8 cellular contexts compared by ENCODE assay signal in the genomic region with DNA sequence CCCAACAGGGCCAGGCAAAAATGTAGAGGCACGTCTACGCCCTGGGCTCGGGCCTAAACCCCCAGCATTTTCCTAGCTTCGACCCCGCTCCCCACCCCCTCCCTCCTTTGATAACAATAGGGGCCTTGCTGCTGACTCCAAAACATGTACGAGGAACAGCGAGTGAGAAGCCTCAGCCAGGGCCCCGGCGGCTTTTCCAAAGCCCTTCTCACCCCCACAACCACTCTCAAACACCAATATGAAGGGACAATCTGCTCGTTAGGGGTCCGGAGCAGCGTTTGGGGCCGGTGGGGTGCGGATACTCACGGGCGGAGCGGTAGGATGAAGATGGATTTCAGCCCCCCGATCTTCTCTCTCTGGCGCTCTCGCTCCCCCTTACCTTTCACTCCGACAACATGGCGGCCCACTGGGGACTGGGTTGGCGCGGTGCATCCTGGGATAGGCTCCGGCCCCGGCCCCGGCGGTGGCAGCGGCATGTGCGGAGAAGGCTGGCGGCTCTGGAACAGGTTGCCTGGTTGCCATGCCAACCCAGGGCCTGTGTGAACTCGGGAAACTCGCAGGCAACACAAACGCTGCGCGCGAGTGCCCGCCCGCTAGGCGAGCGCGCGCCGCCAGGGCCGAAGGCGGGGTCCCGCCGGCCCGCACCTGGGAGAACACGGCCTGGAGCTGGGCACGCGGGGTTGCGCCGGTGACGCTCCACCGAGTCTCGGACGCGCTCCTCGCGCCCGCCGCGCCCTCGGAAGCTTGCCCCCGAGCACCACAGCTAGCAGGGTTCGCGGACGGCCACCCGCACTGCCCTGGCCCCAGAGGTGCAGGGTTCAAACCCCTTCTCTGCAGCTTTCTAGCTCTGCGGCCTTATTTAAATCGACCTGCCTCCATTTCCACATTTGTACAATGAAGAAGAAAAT. TPM values are rescaled to one million over a fixed set of nuclear protein-coding genes. Genes with fewer than 3 reads are reported as not detected.
A peak's percentile ranks its signal among the peaks of the same experiment; 100 is the strongest.
DNase-seq lines count a peak whose midpoint lies in the region; ATAC-seq, FAIRE-seq and TF ChIP-seq lines count a peak whose summit lies in the region.

A gene with protein sequence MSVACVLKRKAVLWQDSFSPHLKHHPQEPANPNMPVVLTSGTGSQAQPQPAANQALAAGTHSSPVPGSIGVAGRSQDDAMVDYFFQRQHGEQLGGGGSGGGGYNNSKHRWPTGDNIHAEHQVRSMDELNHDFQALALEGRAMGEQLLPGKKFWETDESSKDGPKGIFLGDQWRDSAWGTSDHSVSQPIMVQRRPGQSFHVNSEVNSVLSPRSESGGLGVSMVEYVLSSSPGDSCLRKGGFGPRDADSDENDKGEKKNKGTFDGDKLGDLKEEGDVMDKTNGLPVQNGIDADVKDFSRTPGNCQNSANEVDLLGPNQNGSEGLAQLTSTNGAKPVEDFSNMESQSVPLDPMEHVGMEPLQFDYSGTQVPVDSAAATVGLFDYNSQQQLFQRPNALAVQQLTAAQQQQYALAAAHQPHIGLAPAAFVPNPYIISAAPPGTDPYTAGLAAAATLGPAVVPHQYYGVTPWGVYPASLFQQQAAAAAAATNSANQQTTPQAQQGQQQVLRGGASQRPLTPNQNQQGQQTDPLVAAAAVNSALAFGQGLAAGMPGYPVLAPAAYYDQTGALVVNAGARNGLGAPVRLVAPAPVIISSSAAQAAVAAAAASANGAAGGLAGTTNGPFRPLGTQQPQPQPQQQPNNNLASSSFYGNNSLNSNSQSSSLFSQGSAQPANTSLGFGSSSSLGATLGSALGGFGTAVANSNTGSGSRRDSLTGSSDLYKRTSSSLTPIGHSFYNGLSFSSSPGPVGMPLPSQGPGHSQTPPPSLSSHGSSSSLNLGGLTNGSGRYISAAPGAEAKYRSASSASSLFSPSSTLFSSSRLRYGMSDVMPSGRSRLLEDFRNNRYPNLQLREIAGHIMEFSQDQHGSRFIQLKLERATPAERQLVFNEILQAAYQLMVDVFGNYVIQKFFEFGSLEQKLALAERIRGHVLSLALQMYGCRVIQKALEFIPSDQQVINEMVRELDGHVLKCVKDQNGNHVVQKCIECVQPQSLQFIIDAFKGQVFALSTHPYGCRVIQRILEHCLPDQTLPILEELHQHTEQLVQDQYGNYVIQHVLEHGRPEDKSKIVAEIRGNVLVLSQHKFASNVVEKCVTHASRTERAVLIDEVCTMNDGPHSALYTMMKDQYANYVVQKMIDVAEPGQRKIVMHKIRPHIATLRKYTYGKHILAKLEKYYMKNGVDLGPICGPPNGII (minus strand): TSS at position 408 of the 908 bp plus-strand sequence. CDS start 6,151 bp downstream, outside the sequence.

- peaks cover 10% of the 10 kb centered on the region for H3K4me1 ChIP-seq in ACC112 (ENCODE audit: control insufficient read depth, insufficient read depth, low read length, unreplicated experiment)
- peaks cover 0 to 7% of the 10 kb centered on the region in 2 donors for H3K4me1 ChIP-seq in breast epithelium
- peaks cover 11% of the 10 kb centered on the region for H3K4me1 ChIP-seq in iPS-20b (ENCODE audit: insufficient read depth, low read length)
- peaks cover 2 to 7% of the 10 kb centered on the region in 2 donors for H3K4me1 ChIP-seq in small intestine (ENCODE audit: control insufficient read depth in 2 of 2, insufficient read depth in 1 of 2, low read depth in 1 of 2, low read length in 1 of 2)

- H3K79me2 ChIP-seq in ACC112 (ENCODE audit: control insufficient read depth, insufficient read depth, low read length, unreplicated experiment): peaks cover 47% of the 10 kb centered on the region

- H3K4me3 ChIP-seq in ACC112 (ENCODE audit: low read depth, low read length): peak within 1 kb of the TSS; percentile 94
- peak within 1 kb of the TSS; percentile 68 to 78 (median 69) for H3K4me3 ChIP-seq in breast epithelium
- H3K4me3 ChIP-seq in iPS-20b (ENCODE audit: low read length): peak within 1 kb of the TSS; percentile 98
- peak within 1 kb of the TSS; percentile 56 to 63 for H3K4me3 ChIP-seq in small intestine (ENCODE audit: low read depth in 1 of 2, low read length in 2 of 2)

- TF ChIP-seq POLR2A in breast epithelium (IDR thresholded peaks at IDR 0.05): peak; percentile 86

- peak; percentile 94 for ATAC-seq in GM18868 (IDR thresholded peaks at IDR 0.05; ENCODE audit: unreplicated experiment)
- ATAC-seq in HG03108 (IDR thresholded peaks at IDR 0.05; ENCODE audit: unreplicated experiment): peak; percentile 91

- peak within 1 kb of the TSS; percentile 100 for H3K9ac ChIP-seq in iPS-20b (ENCODE audit: low read depth, low read length)

- H3K27ac ChIP-seq in ACC112 (ENCODE audit: low read depth, low read length) (peak within 1 kb of the TSS; percentile 90), VCaP (peak within 1 kb of the TSS; percentile 92), breast epithelium (peak within 1 kb of the TSS; percentile 96 to 99), iPS-20b (ENCODE audit: low read length) (peak within 1 kb of the TSS; percentile 99), small intestine (ENCODE audit: low read depth in 1 of 2, low read length in 1 of 2) (peak within 1 kb of the TSS; percentile 85 to 92)

- WGBS in small intestine, 3 donors: 1% methylated on average over 47 to 72 of the region's 72 CpGs

- intact Hi-C loops in breast epithelium (cut with DNase I; ENCODE audit: low total_unique reads): no loop called here

- H2AFZ ChIP-seq in ACC112 (ENCODE audit: low read length, unreplicated experiment): peak within 1 kb of the TSS; percentile 88

- H3K36me3 ChIP-seq in ACC112 (ENCODE audit: insufficient read depth, low read length) (no peaks in the 10 kb centered on the region), breast epithelium (no peaks in the 10 kb centered on the region), iPS-20b (ENCODE audit: insufficient read depth, low read depth, low read length) (no peaks in the 10 kb centered on the region), small intestine (ENCODE audit: control insufficient read depth in 2 of 2, insufficient read depth in 2 of 2, low read length in 2 of 2) (no peaks in the 10 kb centered on the region)

- no peak for TF ChIP-seq CTCF in VCaP (conservative IDR thresholded peaks at IDR 0.05)
- peak in 2 of 3 donors; percentile 22 to 31 for TF ChIP-seq CTCF in breast epithelium (IDR thresholded peaks at IDR 0.05)

- H3K27me3 ChIP-seq in ACC112 (ENCODE audit: insufficient read depth, low read length) (no peaks in the 10 kb centered on the region), breast epithelium (no peaks in the 10 kb centered on the region), iPS-20b (ENCODE audit: insufficient read depth, low read length) (no peaks in the 10 kb centered on the region), small intestine (ENCODE audit: control insufficient read depth in 2 of 2, insufficient read depth in 2 of 2, low read length in 2 of 2) (no peaks in the 10 kb centered on the region)

- DNase-seq in NCI-H2196 (lab: John Stamatoyannopoulos, UW; ENCODE audit: unreplicated experiment): peak; percentile 99
- DNase-seq in breast epithelium (ENCODE audit: low spot score in 2 of 2): peak; percentile 99
- peak; percentile 99 for DNase-seq in small intestine

- H3K9me3 ChIP-seq in breast epithelium (no peaks in the 10 kb centered on the region), iPS-20b (ENCODE audit: insufficient read depth, low read depth, low read length) (no peaks in the 10 kb centered on the region), small intestine (ENCODE audit: control insufficient read depth, low read depth) (no peaks in the 10 kb centered on the region)

- no peak for FAIRE-seq in small intestine (lab: Jason Lieb, UNC)

RNA-seq across cellular contexts. Expression of the gene that starts here (rescaled TPM):
- total RNA-seq in breast epithelium: 100 to 1,000 TPM in 2 of 3 donors, 10 to 100 TPM in 1; 93.8 to 149 (median 116) TPM
- 10 to 100 TPM; 16.5 to 26.6 (median 19.9) TPM for polyA plus RNA-seq in small intestine

Comparison
In these comparisons a context has a peak if more than half of its experiments do, and no peak if none do; other contexts are left out.
1. Peak in every context shown above with its lines: DNase-seq, ATAC-seq, H3K4me3 ChIP-seq and H3K27ac ChIP-seq.